ENCODE assay signal across 34 cellular contexts in genomic region chr11:65922565-65922964, GRCh38. TPM values are rescaled to one million over a fixed set of nuclear protein-coding genes. Genes with fewer than 3 reads are reported as not detected.
DNase-seq lines count a peak whose midpoint lies in the region; ATAC-seq, FAIRE-seq and TF ChIP-seq lines count a peak whose summit lies in the region.
"Had no signal": no experiment of that assay in that cellular context is flagged by ENCODE, and none has a peak within 500 bp of the region (broad histone marks: within the 10 kb centered on the region; RNA-seq: fewer than 3 reads in every experiment).

No MANE protein-coding gene starts in this region.

- intact Hi-C loops in activated CD4-positive, alpha-beta T cell treated with anti-CD3 and anti-CD28 coated beads for 36 hours (cut with DNase I, micrococcal nuclease), result no loop called here
- intact Hi-C loops in K562 (cut with micrococcal nuclease), result no loop called here

- no peak for TF ChIP-seq RAD21 in K562 (CRISPR knock-in tag; conservative IDR thresholded peaks at IDR 0.05 in 1 of 2, IDR thresholded peaks at IDR 0.05 in 1 of 2)

- peaks cover 13 to 41% of the 10 kb centered on the region in 2 experiments for H3K4me1 ChIP-seq in K562 (replicated peaks in 1 of 2; ENCODE audit: control insufficient read depth in 2 of 2, insufficient read depth in 2 of 2, low read length in 2 of 2)
- H3K4me1 ChIP-seq in MM.1S (ENCODE audit: low read length), result peaks cover 12% of the 10 kb centered on the region

- DNase-seq in activated CD4-positive, alpha-beta T cell treated with anti-CD3 and anti-CD28 coated beads for 36 hours, result no peak
- DNase-seq in activated CD4-positive, alpha-beta T cell treated with anti-CD3 and anti-CD28 coated beads, Interleukin-2, amount 50 U/mL, for 1 hour, result no peak
- DNase-seq in HFFc6 (no peak), K562 (ENCODE audit: extremely low read depth in 1 of 4, low spot score in 3 of 4) (no peak), nephron progenitor cell (no peak), MM.1S (no peak)
- DNase-seq: activated effector memory CD4-positive, alpha-beta T cell treated with anti-CD3 and anti-CD28 coated beads, Interleukin-2, amount 50 U/mL, for 16 hours; cortex of kidney; DMS153; endodermal cell; hypothalamus; left ventricle myocardium superior; midbrain; MV-4-11; NCI-H1694; NCI-H2171 treated with DMSO at 0.1 percent for 48 hours; NCI-H524 treated with DMSO at 0.1 percent for 48 hours; NK-92 treated with Interleukin-12 subunit alpha and Interleukin-12 subunit beta, amount 100 ng/mL, for 24 hours; PC-9; SHP77 treated with DMSO at 0.1 percent for 48 hours; sigmoid colon; stimulated activated CD4-positive, alpha-beta T cell treated with anti-CD3 and anti-CD28 coated beads, Interleukin-15, amount 100 ng/mL, for 24 hours; stimulated activated naive CD8-positive, alpha-beta T cell treated with anti-CD3 and anti-CD28 coated beads, Interleukin-15, Interleukin-2, amounts not matched to agents 100 U/mL and 50 U/mL, for 24 hours; SW 1271; tibial artery had no signal

- WGBS in K562 (ENCODE audit: insufficient coverage, low coverage, missing lambda C conversion rate), result 61% methylated on average over 3 of the region's 3 CpGs

- H3K4me3 Mint-ChIP-seq in activated CD4-positive, alpha-beta T cell treated with anti-CD3 and anti-CD28 coated beads for 36 hours, result no peak overlapping the region
- H3K4me3 Mint-ChIP-seq in HFFc6 (peak overlapping the region; percentile 61), nephron progenitor cell (no peak overlapping the region)
- H3K4me3 Mint-ChIP-seq: endodermal cell had no signal

- H2AFZ ChIP-seq in K562 (ENCODE audit: low read depth, low read length) (no peak overlapping the region), MM.1S (ENCODE audit: low read length) (no peak overlapping the region)
- H2AFZ ChIP-seq: PC-9 had no signal

- ATAC-seq in activated CD4-positive, alpha-beta T cell treated with anti-CD3 and anti-CD28 coated beads for 36 hours, result no peak
- ATAC-seq in K562, result no peak
- ATAC-seq in GM21367 (IDR thresholded peaks at IDR 0.05; ENCODE audit: unreplicated experiment), result no peak
- ATAC-seq in GM21619 (IDR thresholded peaks at IDR 0.05; ENCODE audit: unreplicated experiment), result no peak
- ATAC-seq: activated CD4-positive, CD25-positive, alpha-beta regulatory T cell treated with anti-CD3 and anti-CD28 coated beads, Interleukin-2, amount 50 U/mL, for 24 hours; left ventricle myocardium superior; stimulated activated naive CD8-positive, alpha-beta T cell treated with anti-CD3 and anti-CD28 coated beads, Interleukin-15, Interleukin-2, amounts not matched to agents 100 U/mL and 50 U/mL, for 24 hours had no signal

- no peaks in the 10 kb centered on the region for H3K9me3 Mint-ChIP-seq in activated CD4-positive, alpha-beta T cell treated with anti-CD3 and anti-CD28 coated beads for 36 hours (ENCODE audit: low read depth)
- H3K9me3 Mint-ChIP-seq in HFFc6 (no peaks in the 10 kb centered on the region), nephron progenitor cell (no peaks in the 10 kb centered on the region)
- H3K9me3 Mint-ChIP-seq: endodermal cell had no signal

- TF ChIP-seq EP300 in K562 (IDR thresholded peaks at IDR 0.05; ENCODE audit: low read length), result no peak

- FAIRE-seq in K562 (lab: Jason Lieb, UNC), result peak; percentile 48
- FAIRE-seq: TTC549 had no signal

- in situ Hi-C loops in K562 (cut with MboI), result no loop called here

- peaks cover 15% of the 10 kb centered on the region for H3K36me3 Mint-ChIP-seq in activated CD4-positive, alpha-beta T cell treated with anti-CD3 and anti-CD28 coated beads for 36 hours (ENCODE audit: low read depth)
- H3K36me3 Mint-ChIP-seq in HFFc6 (ENCODE audit: low read depth) (peaks cover 39% of the 10 kb centered on the region; the same call in 1 of the 2 replicates), nephron progenitor cell (ENCODE audit: low read depth) (peaks cover 19% of the 10 kb centered on the region)

- H3F3A ChIP-seq in MM.1S (ENCODE audit: insufficient read depth, low read length), result peaks cover 1% of the 10 kb centered on the region; the same call in 1 of the 2 replicates

- H3K4me2 ChIP-seq in K562 (ENCODE audit: insufficient read depth, low read length), result no peak overlapping the region
- H3K4me2 ChIP-seq in MM.1S (ENCODE audit: low read depth, low read length), result no peak overlapping the region
- H3K4me2 ChIP-seq: PC-9 had no signal

- TF ChIP-seq CTCF in HFFc6 (IDR thresholded peaks at IDR 0.05) (no peak), K562 (IDR thresholded peaks at IDR 0.05 in 2 of 3, conservative IDR thresholded peaks at IDR 0.05 in 1 of 3; ENCODE audit: insufficient read depth in 2 of 3, low read depth in 1 of 3, low read length in 3 of 3) (no peak), nephron progenitor cell (IDR thresholded peaks at IDR 0.05) (no peak), MM.1S (IDR thresholded peaks at IDR 0.05; ENCODE audit: low read length) (no peak)

- no peaks in the 10 kb centered on the region for H3K9me2 ChIP-seq in MM.1S (replicated peaks; ENCODE audit: insufficient read depth, low read length)

- no peaks in the 10 kb centered on the region for H3K9me1 ChIP-seq in K562 (ENCODE audit: control insufficient read depth, insufficient read depth, low read length)

- no peak overlapping the region for H3K4me3 ChIP-seq in K562
- H3K4me3 ChIP-seq in MM.1S (ENCODE audit: low read length), result no peak overlapping the region
- H3K4me3 ChIP-seq: PC-9, sigmoid colon, tibial artery had no signal

- 0 out of 4 replicates have a peak overlapping the region, but pooled peaks of 1 of the 2 experiments have one; percentile 20 for H3K9ac ChIP-seq in K562 (ENCODE audit: insufficient read depth in 1 of 2, low read depth in 2 of 2, low read length in 2 of 2)
- no peak overlapping the region for H3K9ac ChIP-seq in MM.1S (ENCODE audit: low read length)

- H3K27ac ChIP-seq in K562 (ENCODE audit: extremely low read depth, low read depth, low read length) (no peak overlapping the region), MM.1S (ENCODE audit: low read length) (no peak overlapping the region)
- H3K27ac ChIP-seq: 22Rv1, PC-9, sigmoid colon, tibial artery had no signal

- TF ChIP-seq POLR2A in K562 (conservative IDR thresholded peaks at IDR 0.05), result no peak

- CTCF ChIA-PET in activated CD4-positive, alpha-beta T cell treated with anti-CD3 and anti-CD28 coated beads for 36 hours (lab: Charles Lee), result interaction anchor here (1.3 to 2.1 kb wide), 2 partner anchors 32 to 38 kb away, joined by 5 to 8 read pairs; partner anchors contain the start of gene CCDC85B
- CTCF ChIA-PET in K562 (lab: Yijun Ruan, JAX; ENCODE audit: low intra/inter-chr PET ratio), result no interaction called here

- POLR2A ChIA-PET in activated CD4-positive, alpha-beta T cell treated with anti-CD3 and anti-CD28 coated beads for 36 hours (lab: Charles Lee), result interaction anchor here (0.6 kb wide), 1 partner anchor 44 kb away, joined by 5 read pairs; no protein-coding TSS in a partner anchor
- POLR2A ChIA-PET in K562 (lab: Yijun Ruan, JAX), result interaction anchor here (0.8 to 1.9 kb wide), 7 partner anchors 8 to 29 kb away, joined by 3 to 13 read pairs (median 4); partner anchors contain the start of gene FOSL1

- no peaks in the 10 kb centered on the region for H3K27me3 Mint-ChIP-seq in activated CD4-positive, alpha-beta T cell treated with anti-CD3 and anti-CD28 coated beads for 36 hours
- H3K27me3 Mint-ChIP-seq in HFFc6 (ENCODE audit: insufficient read depth) (peaks cover 4% of the 10 kb centered on the region), nephron progenitor cell (ENCODE audit: low read depth, poor library complexity) (no peaks in the 10 kb centered on the region)

- H4K20me1 ChIP-seq in K562 (replicated peaks; ENCODE audit: control insufficient read depth, insufficient read depth, low read length) (no peaks in the 10 kb centered on the region), MM.1S (ENCODE audit: insufficient read depth, low read length) (no peaks in the 10 kb centered on the region)

- peaks cover 22% of the 10 kb centered on the region; the same call in 1 of the 3 replicates for H3K36me3 ChIP-seq in K562 (ENCODE audit: control insufficient read depth, insufficient read depth, low read length)
- no peaks in the 10 kb centered on the region for H3K36me3 ChIP-seq in MM.1S (replicated peaks; ENCODE audit: insufficient read depth, low read length)

- no TSS peak for BruUV-seq in K562 (replicated peaks; lab: Mats Ljungman, UMichigan)

- no peaks in the 10 kb centered on the region for H3K9me3 ChIP-seq in K562 (replicated peaks; ENCODE audit: control insufficient read depth, insufficient read depth, low read depth, low read length)
- H3K9me3 ChIP-seq in MM.1S (replicated peaks; ENCODE audit: insufficient read depth, low read length), result no peaks in the 10 kb centered on the region
- H3K9me3 ChIP-seq: sigmoid colon, tibial artery had no signal

- peaks cover 20% of the 10 kb centered on the region for H3K4me1 Mint-ChIP-seq in activated CD4-positive, alpha-beta T cell treated with anti-CD3 and anti-CD28 coated beads for 36 hours
- peaks cover 17% of the 10 kb centered on the region for H3K4me1 Mint-ChIP-seq in HFFc6 (ENCODE audit: low read depth)
- H3K4me1 Mint-ChIP-seq in nephron progenitor cell, result peaks cover 9% of the 10 kb centered on the region

- H3K27ac Mint-ChIP-seq in activated CD4-positive, alpha-beta T cell treated with anti-CD3 and anti-CD28 coated beads for 36 hours, result peak overlapping the region; percentile 12
- H3K27ac Mint-ChIP-seq in HFFc6 (peak overlapping the region; percentile 51), nephron progenitor cell (peak overlapping the region; percentile 57)
- H3K27ac Mint-ChIP-seq: endodermal cell had no signal

- H3K79me2 ChIP-seq in K562 (ENCODE audit: control insufficient read depth, insufficient read depth, low read length) (peaks cover 23% of the 10 kb centered on the region), MM.1S (ENCODE audit: low read length) (peaks cover 25% of the 10 kb centered on the region)

- H3K27me3 ChIP-seq in K562 (ENCODE audit: control insufficient read depth in 2 of 2, insufficient read depth in 2 of 2, low read length in 2 of 2), result no peaks in the 10 kb centered on the region
- H3K27me3 ChIP-seq in MM.1S (replicated peaks; ENCODE audit: insufficient read depth, low read length), result no peaks in the 10 kb centered on the region
- H3K27me3 ChIP-seq: sigmoid colon, tibial artery had no signal

RNA-seq across cellular contexts. Expression of gene DRAP1, which starts 3.3 kb away (rescaled TPM):
- 100 to 1,000 TPM; 111 to 158 TPM for total RNA-seq in activated CD4-positive, alpha-beta T cell treated with anti-CD3 and anti-CD28 coated beads for 36 hours
- 100 to 1,000 TPM; 362 to 687 (median 615) TPM for total RNA-seq in HFFc6 (2021; fragmentation: NEBNext Ultra II Directional; extraction: Animal tissue kit (Norgen Biotek cat#: 25700))
- total RNA-seq in K562 (2011; cell fraction: chromatin; rRNA removed; ENCODE audit: low replicate concordance), result 7.1 and 14.3 TPM in 2 replicates
- total RNA-seq in K562 (2011; cell fraction: nucleolus; rRNA removed), result 10.8 and 17.7 TPM in 2 replicates
- total RNA-seq in K562 (2011; cell fraction: nucleoplasm; rRNA removed), result 6.3 and 10.6 TPM in 2 replicates
- total RNA-seq in K562 (2014; rRNA removed), result 189 and 200 TPM in 2 replicates
- 25.2 and 30.3 TPM in 2 replicates for total RNA-seq in K562 (2014; rRNA removed; fragmentation: Illumina TruSeq; extraction: Trizol)
- 124 and 127 TPM in 2 replicates for total RNA-seq in K562 (2015; rRNA removed; fragmentation: Illumina TruSeq; extraction: Trizol)
- 92.2 and 92.9 TPM in 2 replicates for total RNA-seq in K562 (2021)
- 32.6 and 40.4 TPM in 2 replicates for polyA plus RNA-seq in K562 (2011; rRNA removed)
- 58.8 and 72.4 TPM in 2 replicates for polyA plus RNA-seq in K562 (2011; cell fraction: cytosol; rRNA removed)
- 44.8 and 52.7 TPM in 2 replicates for polyA plus RNA-seq in K562 (2011; cell fraction: nucleus; rRNA removed)
- polyA plus RNA-seq in K562 (2012), result 130 and 155 TPM in 2 replicates
- polyA plus RNA-seq in K562 (2014; fragmentation: Illumina TruSeq; extraction: Trizol), result 108 and 122 TPM in 2 replicates
- polyA plus RNA-seq in K562 (2014; fragmentation: Nextera tagmentation; extraction: Ambion mirVana), result 10 to 100 TPM in 1 of 2 experiments, 1 to 10 TPM in 1; 9.6 to 14.3 TPM
- polyA plus RNA-seq in K562 (2014; rRNA removed), result 167 and 169 TPM in 2 replicates
- polyA minus RNA-seq in K562 (2011; rRNA and poly(A)+ RNA removed), result 5.1 and 10.2 TPM in 2 replicates
- 21.1 and 26.8 TPM in 2 replicates for polyA minus RNA-seq in K562 (2011; cell fraction: cytosol; rRNA and poly(A)+ RNA removed)
- polyA minus RNA-seq in K562 (2011; cell fraction: nucleus; rRNA and poly(A)+ RNA removed), result 6.7 and 7.8 TPM in 2 replicates

RNA-seq across cellular contexts. Expression of gene C11orf68, which starts 3.7 kb away (rescaled TPM):
- total RNA-seq in activated CD4-positive, alpha-beta T cell treated with anti-CD3 and anti-CD28 coated beads for 36 hours, result 10 to 100 TPM; 21.4 to 22.9 TPM
- 10 to 100 TPM; 79.0 to 94.6 (median 85.0) TPM for total RNA-seq in HFFc6 (2021; fragmentation: NEBNext Ultra II Directional; extraction: Animal tissue kit (Norgen Biotek cat#: 25700))
- total RNA-seq in K562 (2011; cell fraction: chromatin; rRNA removed; ENCODE audit: low replicate concordance), result 10.7 and 38.4 TPM in 2 replicates
- 35.5 and 41.9 TPM in 2 replicates for total RNA-seq in K562 (2011; cell fraction: nucleolus; rRNA removed)
- total RNA-seq in K562 (2011; cell fraction: nucleoplasm; rRNA removed), result 27.5 and 27.9 TPM in 2 replicates
- total RNA-seq in K562 (2014; rRNA removed), result 6.6 and 11.1 TPM in 2 replicates
- 7.2 and 10.6 TPM in 2 replicates for total RNA-seq in K562 (2014; rRNA removed; fragmentation: Illumina TruSeq; extraction: Trizol)
- total RNA-seq in K562 (2015; rRNA removed; fragmentation: Illumina TruSeq; extraction: Trizol), result 12.8 and 14.3 TPM in 2 replicates
- total RNA-seq in K562 (2021), result 34.5 and 35.9 TPM in 2 replicates
- polyA plus RNA-seq in K562 (2011; rRNA removed), result 18.9 and 34.0 TPM in 2 replicates
- 54.6 and 96.4 TPM in 2 replicates for polyA plus RNA-seq in K562 (2011; cell fraction: cytosol; rRNA removed)
- 44.1 and 53.6 TPM in 2 replicates for polyA plus RNA-seq in K562 (2011; cell fraction: nucleus; rRNA removed)
- polyA plus RNA-seq in K562 (2012), result 26.5 and 54.0 TPM in 2 replicates
- polyA plus RNA-seq in K562 (2014; fragmentation: Illumina TruSeq; extraction: Trizol), result 31.7 and 40.6 TPM in 2 replicates
- polyA plus RNA-seq in K562 (2014; fragmentation: Nextera tagmentation; extraction: Ambion mirVana), result 1 to 10 TPM; 3.6 to 4.6 TPM
- polyA plus RNA-seq in K562 (2014; rRNA removed), result 26.6 and 31.3 TPM in 2 replicates
- polyA minus RNA-seq in K562 (2011; rRNA and poly(A)+ RNA removed), result 9.8 and 12.4 TPM in 2 replicates
- polyA minus RNA-seq in K562 (2011; cell fraction: cytosol; rRNA and poly(A)+ RNA removed), result 20.2 and 22.9 TPM in 2 replicates
- 18.7 and 26.1 TPM in 2 replicates for polyA minus RNA-seq in K562 (2011; cell fraction: nucleus; rRNA and poly(A)+ RNA removed)

RNA-seq across cellular contexts. Expression of gene FOSL1, which starts 22.4 kb away (rescaled TPM):
- total RNA-seq in activated CD4-positive, alpha-beta T cell treated with anti-CD3 and anti-CD28 coated beads for 36 hours, result 10 to 100 TPM; 11.1 to 11.3 TPM
- total RNA-seq in HFFc6 (2021; fragmentation: NEBNext Ultra II Directional; extraction: Animal tissue kit (Norgen Biotek cat#: 25700)), result 100 to 1,000 TPM; 134 to 275 (median 234) TPM
- total RNA-seq in K562 (2011; cell fraction: chromatin; rRNA removed; ENCODE audit: low replicate concordance), result 27.7 and 48.1 TPM in 2 replicates
- total RNA-seq in K562 (2011; cell fraction: nucleolus; rRNA removed), result 22.8 and 24.7 TPM in 2 replicates
- 23.9 and 41.4 TPM in 2 replicates for total RNA-seq in K562 (2011; cell fraction: nucleoplasm; rRNA removed)
- total RNA-seq in K562 (2014; rRNA removed), result 18.6 and 21.3 TPM in 2 replicates
- 4.6 and 6.2 TPM in 2 replicates for total RNA-seq in K562 (2014; rRNA removed; fragmentation: Illumina TruSeq; extraction: Trizol)
- total RNA-seq in K562 (2015; rRNA removed; fragmentation: Illumina TruSeq; extraction: Trizol), result 10.0 and 12.4 TPM in 2 replicates
- 26.1 and 28.7 TPM in 2 replicates for total RNA-seq in K562 (2021)
- polyA plus RNA-seq in K562 (2011; rRNA removed), result 5.3 and 9.0 TPM in 2 replicates
- polyA plus RNA-seq in K562 (2011; cell fraction: cytosol; rRNA removed), result 7.6 and 12.9 TPM in 2 replicates
- 10.1 and 26.6 TPM in 2 replicates for polyA plus RNA-seq in K562 (2011; cell fraction: nucleus; rRNA removed)
- polyA plus RNA-seq in K562 (2012), result 24.9 and 29.1 TPM in 2 replicates
- 26.9 and 39.6 TPM in 2 replicates for polyA plus RNA-seq in K562 (2014; fragmentation: Illumina TruSeq; extraction: Trizol)
- polyA plus RNA-seq in K562 (2014; fragmentation: Nextera tagmentation; extraction: Ambion mirVana), result 1 to 10 TPM; 3.5 to 4.2 TPM
- 16.3 and 16.9 TPM in 2 replicates for polyA plus RNA-seq in K562 (2014; rRNA removed)
- polyA minus RNA-seq in K562 (2011; rRNA and poly(A)+ RNA removed), result 4.3 and 5.1 TPM in 2 replicates
- 7.8 and 8.3 TPM in 2 replicates for polyA minus RNA-seq in K562 (2011; cell fraction: cytosol; rRNA and poly(A)+ RNA removed)
- polyA minus RNA-seq in K562 (2011; cell fraction: nucleus; rRNA and poly(A)+ RNA removed), result 6.1 and 10.8 TPM in 2 replicates
- polyA plus RNA-seq: neural cell had no signal

RNA-seq across cellular contexts. Expression of gene TSGA10IP, which starts 22.7 kb away (rescaled TPM):
- not detected for total RNA-seq in activated CD4-positive, alpha-beta T cell treated with anti-CD3 and anti-CD28 coated beads for 36 hours
- under 1 TPM in 1 of 6 experiments, not detected in 5; 0.23 TPM for total RNA-seq in HFFc6 (2021; fragmentation: NEBNext Ultra II Directional; extraction: Animal tissue kit (Norgen Biotek cat#: 25700))
- not detected in 2 replicates for total RNA-seq in K562 (2011; cell fraction: chromatin; rRNA removed; ENCODE audit: low replicate concordance)
- not detected in 2 replicates for total RNA-seq in K562 (2011; cell fraction: nucleolus; rRNA removed)
- total RNA-seq in K562 (2011; cell fraction: nucleoplasm; rRNA removed), result not detected in 2 replicates
- total RNA-seq in K562 (2014; rRNA removed), result not detected in 2 replicates
- not detected in 2 replicates for total RNA-seq in K562 (2014; rRNA removed; fragmentation: Illumina TruSeq; extraction: Trizol)
- not detected in 2 replicates for total RNA-seq in K562 (2015; rRNA removed; fragmentation: Illumina TruSeq; extraction: Trizol)
- not detected in 2 replicates for total RNA-seq in K562 (2021)
- not detected in 2 replicates for polyA plus RNA-seq in K562 (2011; rRNA removed)
- not detected in 2 replicates for polyA plus RNA-seq in K562 (2011; cell fraction: cytosol; rRNA removed)
- polyA plus RNA-seq in K562 (2011; cell fraction: nucleus; rRNA removed), result not detected in 2 replicates
- polyA plus RNA-seq in K562 (2012), result not detected in 2 replicates
- not detected in 2 replicates for polyA plus RNA-seq in K562 (2014; fragmentation: Illumina TruSeq; extraction: Trizol)
- not detected for polyA plus RNA-seq in K562 (2014; fragmentation: Nextera tagmentation; extraction: Ambion mirVana)
- polyA plus RNA-seq in K562 (2014; rRNA removed), result not detected in 2 replicates
- not detected in 2 replicates for polyA minus RNA-seq in K562 (2011; rRNA and poly(A)+ RNA removed)
- not detected in 2 replicates for polyA minus RNA-seq in K562 (2011; cell fraction: cytosol; rRNA and poly(A)+ RNA removed)
- polyA minus RNA-seq in K562 (2011; cell fraction: nucleus; rRNA and poly(A)+ RNA removed), result not detected in 2 replicates
- total RNA-seq: G401, left ventricle myocardium superior, PC-9, posterior vena cava had no signal
- polyA plus RNA-seq: fibroblast of lung, sigmoid colon had no signal

RNA-seq across cellular contexts. Expression of gene CCDC85B, which starts 32.1 kb away (rescaled TPM):
- total RNA-seq in activated CD4-positive, alpha-beta T cell treated with anti-CD3 and anti-CD28 coated beads for 36 hours, result 10 to 100 TPM; 25.5 to 45.0 TPM
- total RNA-seq in HFFc6 (2021; fragmentation: NEBNext Ultra II Directional; extraction: Animal tissue kit (Norgen Biotek cat#: 25700)), result 100 to 1,000 TPM in 2 of 6 experiments, 10 to 100 TPM in 4; 78.9 to 112 (median 87.7) TPM
- 1.2 and 7.1 TPM in 2 replicates for total RNA-seq in K562 (2011; cell fraction: chromatin; rRNA removed; ENCODE audit: low replicate concordance)
- 15.7 and 17.8 TPM in 2 replicates for total RNA-seq in K562 (2011; cell fraction: nucleolus; rRNA removed)
- total RNA-seq in K562 (2011; cell fraction: nucleoplasm; rRNA removed), result 7.0 and 7.4 TPM in 2 replicates
- total RNA-seq in K562 (2014; rRNA removed) (138 and 161 TPM in 2 replicates), K562 (2014; rRNA removed; fragmentation: Illumina TruSeq; extraction: Trizol) (0.26 and 0.29 TPM in 2 replicates), K562 (2015; rRNA removed; fragmentation: Illumina TruSeq; extraction: Trizol) (6.2 and 11.7 TPM in 2 replicates), K562 (2021) (64.4 and 74.8 TPM in 2 replicates)
- polyA plus RNA-seq in K562 (2011; rRNA removed) (6.8 and 7.9 TPM in 2 replicates), K562 (2014; fragmentation: Illumina TruSeq; extraction: Trizol) (0.30 and 1.9 TPM in 2 replicates), K562 (2014; fragmentation: Nextera tagmentation; extraction: Ambion mirVana) (under 1 TPM; 0.14 to 0.29 TPM), K562 (2014; rRNA removed) (92.3 TPM in 2 replicates)
- polyA plus RNA-seq in K562 (2011; cell fraction: cytosol; rRNA removed), result 19.3 and 81.8 TPM in 2 replicates
- polyA plus RNA-seq in K562 (2011; cell fraction: nucleus; rRNA removed), result 7.6 and 15.8 TPM in 2 replicates
- polyA plus RNA-seq in K562 (2012), result 35.5 and 38.4 TPM in 2 replicates
- 0.27 and 0.49 TPM in 2 replicates for polyA minus RNA-seq in K562 (2011; rRNA and poly(A)+ RNA removed)
- polyA minus RNA-seq in K562 (2011; cell fraction: cytosol; rRNA and poly(A)+ RNA removed), result 11.3 and 22.7 TPM in 2 replicates
- polyA minus RNA-seq in K562 (2011; cell fraction: nucleus; rRNA and poly(A)+ RNA removed), result 9.6 and 14.0 TPM in 2 replicates
